Comparison of ENCODE assay signal across 14 cellular contexts in genomic region chr1:160407819-160408801, GRCh38. TPM values are rescaled to one million over a fixed set of nuclear protein-coding genes. Genes with fewer than 3 reads are reported as not detected.
DNase-seq lines count a peak whose midpoint lies in the region; ATAC-seq, FAIRE-seq and TF ChIP-seq lines count a peak whose summit lies in the region.
"Had no signal": no experiment of that assay in that cellular context is flagged by ENCODE, and none has a peak within 500 bp of the region (broad histone marks: within the 10 kb centered on the region; RNA-seq: fewer than 3 reads in every experiment).

No MANE protein-coding gene starts in this region.

- no peak overlapping the region for H3K56ac ChIP-seq in H1 (replicated peaks; ENCODE audit: insufficient read length, low read depth, low read length)

- no peak overlapping the region for H3K4ac ChIP-seq in H1 (replicated peaks; ENCODE audit: insufficient read length, low read depth, low read length)

- no peak for TF ChIP-seq POLR2A in H1 (IDR thresholded peaks at IDR 0.05; ENCODE audit: control extremely low read depth in 1 of 2, low read depth in 2 of 2, low read length in 2 of 2)

- peak overlapping the region; percentile 27; the same call in 1 of the 2 replicates for H2BK5ac ChIP-seq in H1 (ENCODE audit: low read depth, low read length)

- H3K79me1 ChIP-seq in H1 (ENCODE audit: low read depth, low read length): peaks cover 31% of the 10 kb centered on the region

- no peaks in the 10 kb centered on the region for H3K9me2 ChIP-seq in Karpas-422 (replicated peaks; ENCODE audit: insufficient read depth, low read length)

- TF ChIP-seq EP300 in H1 (IDR thresholded peaks at IDR 0.05; ENCODE audit: borderline replicate concordance in 1 of 2, low read depth in 2 of 2, low read length in 2 of 2): no peak

- H3K9me3 Mint-ChIP-seq in nephron: no peaks in the 10 kb centered on the region
- no peaks in the 10 kb centered on the region for H3K9me3 Mint-ChIP-seq in stimulated activated memory B cell treated with anti-CD40 and anti-IgM and Interleukin-4, amounts not matched to agents 10 μg/mL and 1 μg/mL and 100 μg/mL, for 72 hours

- no peak overlapping the region for H3K23ac ChIP-seq in H1 (ENCODE audit: insufficient read length)

- in situ Hi-C loops in GM13976 (cut with MboI; ENCODE audit: low sequenced_read_pairs, unreplicated experiment): loop anchor here (25.0 kb wide), 1 partner anchor 554 kb away; the partner anchor contains the start of gene ITLN2

- peak overlapping the region; percentile 25; the same call in 1 of the 2 replicates for H3K18ac ChIP-seq in H1 (ENCODE audit: extremely low read depth, low read length)

- H3K4me2 ChIP-seq in Karpas-422 (ENCODE audit: low read depth, low read length, poor library complexity, severe bottlenecking): no peak overlapping the region
- peak overlapping the region in 1 of 2 experiments; percentile 29; a peak in 2 of 4 replicates for H3K4me2 ChIP-seq in H1 (ENCODE audit: insufficient read depth in 1 of 2, low read depth in 2 of 2, low read length in 2 of 2)

- H3K36me3 ChIP-seq in Karpas-422 (ENCODE audit: insufficient read depth, low read length) (no peaks in the 10 kb centered on the region), H1 (ENCODE audit: control insufficient read depth in 2 of 4, insufficient read depth in 4 of 4, low read length in 3 of 4) (0 out of 8 replicates have a peak, but pooled peaks cover 0 to 2% (median 0%) of the 10 kb centered on the region in 4 experiments)
- H3K36me3 ChIP-seq in effector memory CD4-positive, alpha-beta T cell (ENCODE audit: control insufficient read depth, insufficient read depth, low read length): no peaks in the 10 kb centered on the region
- H3K36me3 ChIP-seq: ovary had no signal

- no peak overlapping the region for H4K5ac ChIP-seq in H1 (ENCODE audit: insufficient read length, low read depth, low read length)

- ATAC-seq in GM18861 (IDR thresholded peaks at IDR 0.05; ENCODE audit: unreplicated experiment): no peak
- ATAC-seq in stimulated activated memory B cell treated with anti-CD40 and anti-IgM and Interleukin-4, amounts not matched to agents 10 μg/mL and 1 μg/mL and 100 μg/mL, for 72 hours: no peak

- TF ChIP-seq CTCF in H1 (IDR thresholded peaks at IDR 0.05; ENCODE audit: control extremely low read depth in 1 of 3, insufficient read depth in 1 of 3, low read depth in 1 of 3, low read length in 3 of 3): no peak
- no peak for TF ChIP-seq CTCF in nephron (IDR thresholded peaks at IDR 0.05; ENCODE audit: unreplicated experiment in 3 of 3)
- TF ChIP-seq CTCF in GM13976 (IDR thresholded peaks at IDR 0.05; ENCODE audit: borderline replicate concordance, control extremely low read depth, extremely low read depth, insufficient read depth, missing control alignments): no peak

- POLR2A ChIA-PET in H1 (lab: Charles Lee; ENCODE audit: partially characterized antibody): interaction anchor here (0.7 to 1.9 kb wide), 7 partner anchors 11 to 123 kb away, joined by 3 to 8 read pairs (median 3); partner anchors contain the start of gene PEX19

- CTCF ChIA-PET in H1 (lab: Charles Lee; ENCODE audit: partially characterized antibody): interaction anchor here (0.7 to 8.5 kb wide), 14 partner anchors 8 to 544 kb away, joined by 3 to 70 read pairs (median 4); no protein-coding TSS in a partner anchor

- H3K9me3 ChIP-seq in Karpas-422 (ENCODE audit: low read length) (no peaks in the 10 kb centered on the region), H1 (ENCODE audit: insufficient read depth in 2 of 2, low read depth in 1 of 2, low read length in 1 of 2) (no peaks in the 10 kb centered on the region)
- H3K9me3 ChIP-seq in effector memory CD4-positive, alpha-beta T cell (ENCODE audit: control insufficient read depth, low read length): no peaks in the 10 kb centered on the region
- H3K9me3 ChIP-seq: ovary had no signal

- H4K8ac ChIP-seq in H1 (ENCODE audit: extremely low read depth, insufficient read depth, low read length): no peak overlapping the region

- FAIRE-seq in H1 (lab: Jason Lieb, UNC): no peak

- H2BK120ac ChIP-seq in H1 (replicated peaks; ENCODE audit: low read depth, low read length): no peak overlapping the region

- no peak overlapping the region for H3K14ac ChIP-seq in H1 (ENCODE audit: insufficient read length)

- no peak for TF ChIP-seq RAD21 in H1 (IDR thresholded peaks at IDR 0.05 in 1 of 2, conservative IDR thresholded peaks at IDR 0.05 in 1 of 2; ENCODE audit: low read depth in 2 of 2, low read length in 2 of 2)

- H3K4me1 Mint-ChIP-seq in nephron: peaks cover 68% of the 10 kb centered on the region
- peaks cover 5% of the 10 kb centered on the region for H3K4me1 Mint-ChIP-seq in stimulated activated memory B cell treated with anti-CD40 and anti-IgM and Interleukin-4, amounts not matched to agents 10 μg/mL and 1 μg/mL and 100 μg/mL, for 72 hours

- WGBS in H1 (ENCODE audit: extremely low coverage in 1 of 2, insufficient coverage in 1 of 2, insufficient read length in 1 of 2, insufficient replicate concordance in 2 of 2, low coverage in 1 of 2, low lambda C conversion rate in 2 of 2, missing lambda C conversion rate in 1 of 2), 2 experiments: 88% methylated on average over 12 of the region's 12 CpGs; no CpG with 5 or more reads in 1 of the 2 experiments

- H3K4me3 ChIP-seq in Karpas-422 (ENCODE audit: low read length) (no peak overlapping the region), H1 (ENCODE audit: extremely low read depth in 1 of 4, insufficient read depth in 2 of 4, low read depth in 3 of 4, low read length in 4 of 4) (no peak overlapping the region)
- no peak overlapping the region for H3K4me3 ChIP-seq in effector memory CD4-positive, alpha-beta T cell (ENCODE audit: insufficient read depth, low read depth, low read length, poor library complexity, severe bottlenecking)
- H3K4me3 ChIP-seq: ovary had no signal

- no peak overlapping the region; the same call in 1 of the 2 replicates for H2BK15ac ChIP-seq in H1 (ENCODE audit: low read length)

- peak overlapping the region; percentile 30; the same call in 1 of the 2 replicates for H2BK12ac ChIP-seq in H1 (ENCODE audit: low read depth, low read length)

- peak overlapping the region; percentile 20; the same call in 1 of the 2 replicates for H2AK5ac ChIP-seq in H1 (ENCODE audit: low read depth, low read length)

- no peak overlapping the region for H3K4me3 Mint-ChIP-seq in nephron
- H3K4me3 Mint-ChIP-seq in stimulated activated memory B cell treated with anti-CD40 and anti-IgM and Interleukin-4, amounts not matched to agents 10 μg/mL and 1 μg/mL and 100 μg/mL, for 72 hours: no peak overlapping the region

- peak; percentile 29 for DNase-seq in D341Med (ENCODE audit: low spot score)
- DNase-seq in Karpas-422: peak; percentile 11
- DNase-seq in H1 (ENCODE audit: low read depth in 1 of 2, low spot score in 2 of 2): peak in 1 of 2 experiments; percentile 41
- DNase-seq in GM13976 (ENCODE audit: low spot score): no peak
- DNase-seq in effector memory CD4-positive, alpha-beta T cell: no peak
- DNase-seq: activated CD4-positive, alpha-beta T cell treated with anti-CD3 and anti-CD28 coated beads for 4 hours; aorta; DMS79; NCI-H187; ovary had no signal

- H3K27me3 Mint-ChIP-seq in nephron (ENCODE audit: low read depth): no peaks in the 10 kb centered on the region
- H3K27me3 Mint-ChIP-seq in stimulated activated memory B cell treated with anti-CD40 and anti-IgM and Interleukin-4, amounts not matched to agents 10 μg/mL and 1 μg/mL and 100 μg/mL, for 72 hours: no peaks in the 10 kb centered on the region

- H3K9ac ChIP-seq in Karpas-422 (ENCODE audit: low read length): no peak overlapping the region
- H3K9ac ChIP-seq in H1 (replicated peaks in 1 of 4; ENCODE audit: extremely low read depth in 1 of 4, low read depth in 3 of 4, low read length in 3 of 4): no peak overlapping the region

- no peaks in the 10 kb centered on the region for H3K23me2 ChIP-seq in H1 (ENCODE audit: low read depth, low read length)

- H4K20me1 ChIP-seq in Karpas-422 (ENCODE audit: insufficient read depth, low read depth, low read length) (no peaks in the 10 kb centered on the region), H1 (replicated peaks in 1 of 2; ENCODE audit: control insufficient read depth in 1 of 2, insufficient read depth in 2 of 2, low read length in 2 of 2) (peaks cover 5 to 15% of the 10 kb centered on the region in 2 experiments)

- H3K36me3 Mint-ChIP-seq in nephron (ENCODE audit: low read depth): peaks cover 4% of the 10 kb centered on the region
- no peaks in the 10 kb centered on the region for H3K36me3 Mint-ChIP-seq in stimulated activated memory B cell treated with anti-CD40 and anti-IgM and Interleukin-4, amounts not matched to agents 10 μg/mL and 1 μg/mL and 100 μg/mL, for 72 hours

- H3K27ac ChIP-seq in Karpas-422 (ENCODE audit: low read length): no peak overlapping the region
- H3K27ac ChIP-seq in H1 (ENCODE audit: low read depth, low read length): peak overlapping the region; percentile 32; the same call in 1 of the 2 replicates
- no peak overlapping the region for H3K27ac ChIP-seq in effector memory CD4-positive, alpha-beta T cell (ENCODE audit: insufficient read depth, low read length, poor library complexity, severe bottlenecking)
- H3K27ac ChIP-seq: ovary had no signal

- H3K79me2 ChIP-seq in Karpas-422 (ENCODE audit: low read length) (no peaks in the 10 kb centered on the region), H1 (ENCODE audit: control insufficient read depth in 1 of 2, insufficient read depth in 2 of 2, low read length in 2 of 2) (peaks cover 9 to 96% of the 10 kb centered on the region in 2 experiments)

- peak overlapping the region; percentile 16 for H4K91ac ChIP-seq in H1 (replicated peaks; ENCODE audit: insufficient read length, low read length)

- H2AFZ ChIP-seq in Karpas-422 (ENCODE audit: low read length): no peak overlapping the region
- no peak overlapping the region for H2AFZ ChIP-seq in H1 (ENCODE audit: low read length)

- H2BK20ac ChIP-seq in H1 (ENCODE audit: low read length): no peak overlapping the region

- H3K27me3 ChIP-seq in Karpas-422 (ENCODE audit: low read length) (no peaks in the 10 kb centered on the region), H1 (replicated peaks in 1 of 4; ENCODE audit: control insufficient read depth in 3 of 4, extremely low read depth in 1 of 4, insufficient read depth in 3 of 4, low read length in 3 of 4) (no peaks in the 10 kb centered on the region)
- H3K27me3 ChIP-seq in effector memory CD4-positive, alpha-beta T cell (replicated peaks; ENCODE audit: control insufficient read depth, insufficient read depth, low read length, poor library complexity, severe bottlenecking): no peaks in the 10 kb centered on the region
- H3K27me3 ChIP-seq: ovary had no signal

- H3K4me1 ChIP-seq in Karpas-422 (ENCODE audit: low read length) (no peaks in the 10 kb centered on the region), H1 (replicated peaks in 1 of 4; ENCODE audit: control insufficient read depth in 3 of 4, insufficient read depth in 4 of 4, low read length in 3 of 4) (peaks cover 17 to 37% (median 28%) of the 10 kb centered on the region in 4 experiments)
- no peaks in the 10 kb centered on the region for H3K4me1 ChIP-seq in effector memory CD4-positive, alpha-beta T cell (ENCODE audit: control insufficient read depth, insufficient read depth, low read length, poor library complexity, severe bottlenecking)

- peak overlapping the region in 2 of 3 experiments; percentile 89 to 98 for H3K27ac Mint-ChIP-seq in nephron
- H3K27ac Mint-ChIP-seq in stimulated activated memory B cell treated with anti-CD40 and anti-IgM and Interleukin-4, amounts not matched to agents 10 μg/mL and 1 μg/mL and 100 μg/mL, for 72 hours: no peak overlapping the region

RNA-seq across cellular contexts. Expression of gene VANGL2, which starts 7.7 kb away (rescaled TPM):
- total RNA-seq in Karpas-422 (2014; rRNA removed; shearing (Covaris generic); ENCODE audit: low replicate concordance): 0.07 TPM in 1 of 2 replicates, not detected in the other
- 62.5 TPM in 2 replicates for total RNA-seq in H1 (2021; fragmentation: NEBNext Ultra II Directional; extraction: Animal tissue kit (Norgen Biotek cat#: 25700))
- polyA plus RNA-seq in H1 (2011; rRNA removed): 112 and 118 TPM in 2 replicates
- 75.0 TPM for polyA plus RNA-seq in H1 (2011; cell fraction: cytosol; rRNA removed)
- 107 TPM for polyA plus RNA-seq in H1 (2011; cell fraction: nucleus; rRNA removed)
- 42.1 to 48.3 TPM (median 44.3 TPM) in 4 replicates for polyA plus RNA-seq in H1 (2012, experiment 1 of 2)
- polyA plus RNA-seq in H1 (2012, experiment 2 of 2): 34.6 TPM
- 52.7 TPM for polyA plus RNA-seq in H1 (2013, experiment 1 of 2)
- polyA plus RNA-seq in H1 (2013, experiment 2 of 2): 58.7 TPM
- 62.0 and 65.0 TPM in 2 replicates for polyA minus RNA-seq in H1 (2011; rRNA and poly(A)+ RNA removed)
- polyA minus RNA-seq in H1 (2011; cell fraction: cytosol; rRNA and poly(A)+ RNA removed): 27.4 TPM
- polyA minus RNA-seq in H1 (2011; cell fraction: nucleus; rRNA and poly(A)+ RNA removed): 26.2 TPM

RNA-seq across cellular contexts. Expression of gene NHLH1, which starts 41.2 kb away (rescaled TPM):
- total RNA-seq in Karpas-422 (2014; rRNA removed; shearing (Covaris generic); ENCODE audit: low replicate concordance): 0.48 TPM in 1 of 2 replicates, not detected in the other
- 0.39 and 0.48 TPM in 2 replicates for total RNA-seq in H1 (2021; fragmentation: NEBNext Ultra II Directional; extraction: Animal tissue kit (Norgen Biotek cat#: 25700))
- 0.91 and 1.2 TPM in 2 replicates for polyA plus RNA-seq in H1 (2011; rRNA removed)
- polyA plus RNA-seq in H1 (2011; cell fraction: cytosol; rRNA removed): 0.75 TPM
- polyA plus RNA-seq in H1 (2011; cell fraction: nucleus; rRNA removed): 2.0 TPM
- polyA plus RNA-seq in H1 (2012, experiment 1 of 2): 0.61 to 0.89 TPM (median 0.72 TPM) in 4 replicates
- polyA plus RNA-seq in H1 (2012, experiment 2 of 2): 0.30 TPM
- polyA plus RNA-seq in H1 (2013, experiment 1 of 2): 0.59 TPM
- 0.46 TPM for polyA plus RNA-seq in H1 (2013, experiment 2 of 2)
- polyA minus RNA-seq in H1 (2011; rRNA and poly(A)+ RNA removed): 0.27 and 0.98 TPM in 2 replicates
- polyA minus RNA-seq in H1 (2011; cell fraction: cytosol; rRNA and poly(A)+ RNA removed): not detected
- polyA minus RNA-seq in H1 (2011; cell fraction: nucleus; rRNA and poly(A)+ RNA removed): 0.80 TPM
- total RNA-seq: ureter had no signal
- polyA plus RNA-seq: aorta had no signal

Comparison
In these comparisons a context has a peak if more than half of its experiments do, and no peak if none do; other contexts are left out.
1. DNase-seq: peak in D341Med (single experiment) and Karpas-422 (single experiment); none in GM13976 (single experiment) and effector memory CD4-positive, alpha-beta T cell (0 of 3).
2. RNA of gene VANGL2, which starts 7.7 kb away (total RNA-seq): 62.5 TPM in H1; 0.07 TPM in Karpas-422; every median in the first group is over 10 times any median in the second.